ENCODE assay signal across 8 cellular contexts in genomic region chr12:54379401-54380201, GRCh38. TPM values are rescaled to one million over a fixed set of nuclear protein-coding genes. Genes with fewer than 3 reads are reported as not detected.
DNase-seq lines count a peak whose midpoint lies in the region; ATAC-seq, FAIRE-seq and TF ChIP-seq lines count a peak whose summit lies in the region.

No MANE protein-coding gene starts in this region.

- no peaks in the 10 kb centered on the region for H4K20me1 ChIP-seq in DOHH2 (ENCODE audit: control insufficient read depth, insufficient read depth, low read depth, low read length)

- FAIRE-seq in urothelium cell line (lab: Jason Lieb, UNC) = no peak

- no peaks in the 10 kb centered on the region for H3F3A ChIP-seq in DOHH2 (ENCODE audit: control insufficient read depth, insufficient read depth)

- peaks cover 7% of the 10 kb centered on the region for H3K27me3 Mint-ChIP-seq in T-helper 1 cell treated with Interleukin-12 subunit alpha and Interleukin-12 subunit beta and Interleukin-4 antibody, amounts not matched to agents 30 μg/mL and 1 μg/mL, for 36 hours (ENCODE audit: low read depth)

- H3K27ac ChIP-seq in DOHH2 (ENCODE audit: low read depth, low read length) = no peak overlapping the region
- H3K27ac ChIP-seq in angular gyrus (ENCODE audit: low read depth, low read length) = peak overlapping the region; percentile 51
- peak overlapping the region; percentile 42 for H3K27ac ChIP-seq in right cardiac atrium (ENCODE audit: low read length)

- H3K4me1 ChIP-seq in DOHH2 (ENCODE audit: control insufficient read depth, low read length) = peaks cover 13% of the 10 kb centered on the region
- no peaks in the 10 kb centered on the region for H3K4me1 ChIP-seq in HAP-1
- H3K4me1 ChIP-seq in right cardiac atrium (ENCODE audit: control insufficient read depth, insufficient read depth, low read length) = peaks cover 5% of the 10 kb centered on the region

- no peak overlapping the region for H3K27ac Mint-ChIP-seq in T-helper 1 cell treated with Interleukin-12 subunit alpha and Interleukin-12 subunit beta and Interleukin-4 antibody, amounts not matched to agents 30 μg/mL and 1 μg/mL, for 36 hours

- peak; percentile 100 for TF ChIP-seq CTCF in DOHH2 (IDR thresholded peaks at IDR 0.05; ENCODE audit: low read depth, low read length, poor library complexity, severe bottlenecking)

- WGBS in right cardiac atrium = 8% methylated on average over 19 of the region's 19 CpGs

- H3K36me3 Mint-ChIP-seq in T-helper 1 cell treated with Interleukin-12 subunit alpha and Interleukin-12 subunit beta and Interleukin-4 antibody, amounts not matched to agents 30 μg/mL and 1 μg/mL, for 36 hours (ENCODE audit: low read depth) = no peaks in the 10 kb centered on the region

- H3K9me3 ChIP-seq in DOHH2 (ENCODE audit: control insufficient read depth, insufficient read depth, low read length) (no peaks in the 10 kb centered on the region), HAP-1 (no peaks in the 10 kb centered on the region), right cardiac atrium (ENCODE audit: control insufficient read depth, low read length) (no peaks in the 10 kb centered on the region)

- no peaks in the 10 kb centered on the region for H3K9me3 Mint-ChIP-seq in T-helper 1 cell treated with Interleukin-12 subunit alpha and Interleukin-12 subunit beta and Interleukin-4 antibody, amounts not matched to agents 30 μg/mL and 1 μg/mL, for 36 hours

- H3K27me3 ChIP-seq in DOHH2 (ENCODE audit: control insufficient read depth, low read length) = no peaks in the 10 kb centered on the region
- no peaks in the 10 kb centered on the region for H3K27me3 ChIP-seq in HAP-1 (ENCODE audit: low read depth)
- H3K27me3 ChIP-seq in right cardiac atrium (ENCODE audit: control insufficient read depth, insufficient read depth) = no peaks in the 10 kb centered on the region

- H3K4me2 ChIP-seq in DOHH2 (ENCODE audit: low read length) = peak overlapping the region; percentile 59

- peak overlapping the region; percentile 74 for H3K4me3 Mint-ChIP-seq in T-helper 1 cell treated with Interleukin-12 subunit alpha and Interleukin-12 subunit beta and Interleukin-4 antibody, amounts not matched to agents 30 μg/mL and 1 μg/mL, for 36 hours

- intact Hi-C loops in right cardiac atrium (cut with DNase I) = no loop called here

- DNase-seq in HAP-1 (ENCODE audit: low spot score in 2 of 2) = peak; percentile 82 to 97
- peak; percentile 75 for DNase-seq in NCI-H1105 treated with DMSO at 0.1 percent for 48 hours (lab: John Stamatoyannopoulos, UW)
- peak; percentile 93 to 97 (median 97) for DNase-seq in right cardiac atrium
- DNase-seq in pulmonary artery endothelial cell (ENCODE audit: low read depth, low spot score) = peak; percentile 43
- peak; percentile 94 for DNase-seq in urothelium cell line (ENCODE audit: low spot score)

- H3K4me1 Mint-ChIP-seq in T-helper 1 cell treated with Interleukin-12 subunit alpha and Interleukin-12 subunit beta and Interleukin-4 antibody, amounts not matched to agents 30 μg/mL and 1 μg/mL, for 36 hours (ENCODE audit: low read depth) = peaks cover 10% of the 10 kb centered on the region

- H3K9me2 ChIP-seq in DOHH2 (replicated peaks; ENCODE audit: control insufficient read depth, low read length) = no peaks in the 10 kb centered on the region

- peak overlapping the region; percentile 41 for H3K4me3 ChIP-seq in DOHH2 (ENCODE audit: low read length)
- H3K4me3 ChIP-seq in HAP-1 = no peak overlapping the region
- peak overlapping the region; percentile 56 for H3K4me3 ChIP-seq in right cardiac atrium (ENCODE audit: low read length)

- in situ Hi-C loops in HAP-1 (cut with MboI; ENCODE audit: low sequenced_read_pairs) = no loop called here

- ATAC-seq in right cardiac atrium = peak; percentile 82 to 83

- H3K79me2 ChIP-seq in DOHH2 (ENCODE audit: control insufficient read depth, low read length) = no peaks in the 10 kb centered on the region

- H3K36me3 ChIP-seq in DOHH2 (ENCODE audit: control insufficient read depth, low read length) (no peaks in the 10 kb centered on the region), HAP-1 (replicated peaks) (0 out of 2 replicates have a peak, but pooled peaks cover 3% of the 10 kb centered on the region)

RNA-seq across cellular contexts. Expression of gene ZNF385A, which starts 4.9 kb away (rescaled TPM):
- 10 to 100 TPM in 1 of 4 donors, 1 to 10 TPM in 3; 6.5 to 17.0 (median 8.9) TPM for total RNA-seq in right cardiac atrium
- 6.0 TPM for polyA plus RNA-seq in right cardiac atrium
- 0.74 and 0.79 TPM in 2 replicates for total RNA-seq in pulmonary artery endothelial cell

RNA-seq across cellular contexts. Expression of gene GPR84, which starts 15.3 kb away (rescaled TPM):
- total RNA-seq in right cardiac atrium (under 1 TPM; 0.39 to 0.71 (median 0.46) TPM), pulmonary artery endothelial cell (not detected in 2 replicates)
- 0.20 TPM for polyA plus RNA-seq in right cardiac atrium

RNA-seq across cellular contexts. Expression of gene ITGA5, which starts 39.5 kb away (rescaled TPM):
- total RNA-seq in right cardiac atrium (100 to 1,000 TPM in 1 of 4 donors, 10 to 100 TPM in 3; 57.0 to 141 (median 60.2) TPM), pulmonary artery endothelial cell (848 and 1,153 TPM in 2 replicates)
- polyA plus RNA-seq in right cardiac atrium = 49.3 TPM

RNA-seq across cellular contexts. Expression of gene COPZ1, which starts 54.7 kb away (rescaled TPM):
- 100 to 1,000 TPM; 103 to 120 (median 119) TPM for total RNA-seq in right cardiac atrium
- 112 TPM for polyA plus RNA-seq in right cardiac atrium
- total RNA-seq in pulmonary artery endothelial cell = 108 and 131 TPM in 2 replicates

Comparison
In these comparisons a context has a peak if more than half of its experiments do, and no peak if none do; other contexts are left out.
1. DNase-seq: peak in every context shown above with its lines; median percentile 97 in right cardiac atrium; 94 in urothelium cell line; 90 in HAP-1; 75 in NCI-H1105 treated with DMSO at 0.1 percent for 48 hours; 43 in pulmonary artery endothelial cell.